Comparison of ENCODE assay signal across 16 cellular contexts in genomic region chr18:13294309-13294708, GRCh38.
A peak's percentile ranks its signal among the peaks of the same experiment; 100 is the strongest.
DNase-seq lines count a peak whose midpoint lies in the region; ATAC-seq and FAIRE-seq lines count a peak whose summit lies in the region.
"Had no signal": no experiment of that assay in that cellular context is flagged by ENCODE, and none has a peak within 500 bp of the region (broad histone marks: within the 10 kb centered on the region; RNA-seq: fewer than 3 reads in every experiment).

No MANE protein-coding gene starts in this region.

- no peak overlapping the region for H3K4me3 Mint-ChIP-seq in activated T-cell treated with anti-CD3 and anti-CD28 coated beads, Interleukin-2, amount 50 U/mL, for 24 hours
- H3K4me3 Mint-ChIP-seq in naive thymus-derived CD8-positive, alpha-beta T cell = peak overlapping the region in 9 of 10 donors; percentile 22 to 70 (median 44)

- H3K9me3 Mint-ChIP-seq in activated T-cell treated with anti-CD3 and anti-CD28 coated beads, Interleukin-2, amount 50 U/mL, for 24 hours = no peaks in the 10 kb centered on the region
- no peaks in the 10 kb centered on the region for H3K9me3 Mint-ChIP-seq in naive thymus-derived CD8-positive, alpha-beta T cell

- H3K4me1 Mint-ChIP-seq in activated T-cell treated with anti-CD3 and anti-CD28 coated beads, Interleukin-2, amount 50 U/mL, for 24 hours (ENCODE audit: low read depth) = peaks cover 69% of the 10 kb centered on the region
- peaks cover 14 to 68% (median 30%) of the 10 kb centered on the region in 4 donors for H3K4me1 Mint-ChIP-seq in naive thymus-derived CD8-positive, alpha-beta T cell

- H3K36me3 Mint-ChIP-seq in activated T-cell treated with anti-CD3 and anti-CD28 coated beads, Interleukin-2, amount 50 U/mL, for 24 hours (ENCODE audit: low read depth) = peaks cover 3% of the 10 kb centered on the region
- peaks cover 0 to 2% (median 0%) of the 10 kb centered on the region in 3 donors for H3K36me3 Mint-ChIP-seq in naive thymus-derived CD8-positive, alpha-beta T cell

- POLR2A ChIA-PET in naive thymus-derived CD8-positive, alpha-beta T cell (lab: Charles Lee) = interaction anchor here (0.7 to 1.1 kb wide), 2 partner anchors 9 to 15 kb away, joined by 3 to 4 read pairs; no protein-coding TSS in a partner anchor

- H3K27me3 Mint-ChIP-seq in activated T-cell treated with anti-CD3 and anti-CD28 coated beads, Interleukin-2, amount 50 U/mL, for 24 hours = no peaks in the 10 kb centered on the region
- no peaks in the 10 kb centered on the region for H3K27me3 Mint-ChIP-seq in naive thymus-derived CD8-positive, alpha-beta T cell

- H3K27ac Mint-ChIP-seq in activated T-cell treated with anti-CD3 and anti-CD28 coated beads, Interleukin-2, amount 50 U/mL, for 24 hours = peak overlapping the region; percentile 78
- peak overlapping the region; percentile 41 to 90 (median 84) for H3K27ac Mint-ChIP-seq in naive thymus-derived CD8-positive, alpha-beta T cell

- FAIRE-seq in urothelium cell line (lab: Jason Lieb, UNC) = peak; percentile 66
- FAIRE-seq: GM12878, GM18507, H54, HepG2, HTR-8/SVneo had no signal

- no peak for DNase-seq in activated T-cell treated with anti-CD3 and anti-CD28 coated beads, Interleukin-2, amount 50 U/mL, for 24 hours
- DNase-seq in activated T-cell treated with anti-CD3 and anti-CD28 coated beads, Interleukin-2, amount 50 U/mL, for 48 hours = no peak
- DNase-seq in D341Med (ENCODE audit: low spot score) (peak; percentile 42), urothelium cell line (ENCODE audit: low spot score) (no peak), hippocampal formation (lab: John Stamatoyannopoulos, UW) (no peak), SKM-1 treated with dmso at 0.1 percent for 144 hours (lab: John Stamatoyannopoulos, UW; ENCODE audit: unreplicated experiment) (no peak)
- peak in 2 of 10 donors; percentile 30 to 41 for DNase-seq in naive thymus-derived CD8-positive, alpha-beta T cell
- DNase-seq: DMS 273 treated with DMSO at 0.1 percent for 48 hours, DMS79, GM23248 had no signal

- ATAC-seq in naive thymus-derived CD8-positive, alpha-beta T cell = peak; percentile 46 to 79
- ATAC-seq: GM12878, HCT116, HepG2 had no signal
